In the genomic region with DNA sequence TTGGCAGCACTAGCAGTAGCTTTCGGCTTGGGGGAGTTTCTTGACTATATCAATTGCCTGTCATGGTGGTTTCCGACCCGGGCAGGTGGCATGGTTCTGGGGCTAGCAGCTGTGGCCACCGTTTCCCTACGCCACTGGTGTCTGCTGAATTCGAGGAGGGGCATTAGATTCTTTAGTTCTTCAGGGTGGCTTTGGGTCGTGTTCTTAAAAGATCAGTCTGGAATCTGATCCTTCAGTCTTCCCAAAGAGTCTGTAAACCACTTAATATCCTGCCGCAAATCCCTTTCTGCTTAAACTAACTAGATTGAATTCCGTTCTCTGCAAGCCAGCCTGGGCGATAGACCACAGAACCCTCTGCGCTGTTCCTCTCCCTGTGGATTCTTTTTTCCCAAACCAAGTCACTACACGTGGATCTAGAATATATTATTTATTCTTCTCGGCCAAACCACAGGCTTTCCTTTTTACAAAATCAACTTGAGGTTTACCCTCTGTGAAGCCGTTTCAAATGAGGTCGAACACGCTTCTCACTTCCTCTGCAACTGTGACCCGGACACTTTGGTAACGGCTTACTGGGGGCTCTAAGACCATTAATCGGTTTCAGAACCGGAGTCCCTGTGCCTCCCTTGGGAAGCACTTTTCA, we compare ENCODE assay signal across 8 cellular contexts. TPM values are rescaled to one million over a fixed set of nuclear protein-coding genes. Genes with fewer than 3 reads are reported as not detected.
DNase-seq lines count a peak whose midpoint lies in the region; ATAC-seq and TF ChIP-seq lines count a peak whose summit lies in the region.

No MANE protein-coding gene starts in this region.

- H3K9me3 ChIP-seq in right cardiac atrium (ENCODE audit: control insufficient read depth, low read length), result no peaks in the 10 kb centered on the region
- no peaks in the 10 kb centered on the region for H3K9me3 ChIP-seq in suprapubic skin

- H3K36me3 ChIP-seq in suprapubic skin, result no peaks in the 10 kb centered on the region

- WGBS in right cardiac atrium, result 62% methylated on average over 20 of the region's 20 CpGs
- WGBS in suprapubic skin, result 44% methylated on average over 20 of the region's 20 CpGs

- TF ChIP-seq CTCF in WTC11 (IDR thresholded peaks at IDR 0.05) (no peak), suprapubic skin (IDR thresholded peaks at IDR 0.05) (no peak)

- no peaks in the 10 kb centered on the region for H3K9me3 Mint-ChIP-seq in activated CD4-positive, alpha-beta T cell treated with anti-CD3 and anti-CD28 coated beads, Interleukin-2, amount 10 ng/mL, durations not matched to agents 7 days and 5 days
- no peaks in the 10 kb centered on the region; the same call in 1 of the 2 replicates for H3K9me3 Mint-ChIP-seq in WTC11

- H3K4me1 ChIP-seq in right cardiac atrium (ENCODE audit: control insufficient read depth, insufficient read depth, low read length), result no peaks in the 10 kb centered on the region
- H3K4me1 ChIP-seq in suprapubic skin, result peaks cover 14% of the 10 kb centered on the region

- H3K4me3 Mint-ChIP-seq in activated CD4-positive, alpha-beta T cell treated with anti-CD3 and anti-CD28 coated beads, Interleukin-2, amount 10 ng/mL, durations not matched to agents 7 days and 5 days, result peak overlapping the region; percentile 81
- H3K4me3 Mint-ChIP-seq in WTC11, result peak overlapping the region; percentile 69

- H3K27ac ChIP-seq in right cardiac atrium (ENCODE audit: low read length) (no peak overlapping the region), suprapubic skin (peak overlapping the region; percentile 74)

- in situ Hi-C loops in KBM-7 (cut with MboI; ENCODE audit: low pct_unique_long_range_greater_than_20kb, low sequenced_read_pairs), result no loop called here

- ATAC-seq in WTC11, result no peak
- ATAC-seq in right cardiac atrium, result peak; percentile 6 to 19
- ATAC-seq in HG03378 (IDR thresholded peaks at IDR 0.05; ENCODE audit: unreplicated experiment), result no peak
- ATAC-seq in GM21367 (IDR thresholded peaks at IDR 0.05; ENCODE audit: unreplicated experiment), result no peak

- intact Hi-C loops in right cardiac atrium (cut with DNase I), result no loop called here

- H3K27me3 Mint-ChIP-seq in activated CD4-positive, alpha-beta T cell treated with anti-CD3 and anti-CD28 coated beads, Interleukin-2, amount 10 ng/mL, durations not matched to agents 7 days and 5 days, result peaks cover 7% of the 10 kb centered on the region
- peaks cover 27% of the 10 kb centered on the region for H3K27me3 Mint-ChIP-seq in WTC11 (ENCODE audit: low read depth)

- no peak for TF ChIP-seq EP300 in suprapubic skin (IDR thresholded peaks at IDR 0.05)

- H3K27me3 ChIP-seq in right cardiac atrium (ENCODE audit: control insufficient read depth, insufficient read depth) (no peaks in the 10 kb centered on the region), suprapubic skin (no peaks in the 10 kb centered on the region)

- H3K4me1 Mint-ChIP-seq in activated CD4-positive, alpha-beta T cell treated with anti-CD3 and anti-CD28 coated beads, Interleukin-2, amount 10 ng/mL, durations not matched to agents 7 days and 5 days, result peaks cover 50% of the 10 kb centered on the region
- peaks cover 16% of the 10 kb centered on the region for H3K4me1 Mint-ChIP-seq in WTC11

- CTCF ChIA-PET in activated CD4-positive, alpha-beta T cell treated with anti-CD3 and anti-CD28 coated beads, Interleukin-2, amount 10 ng/mL, durations not matched to agents 7 days and 5 days (lab: Charles Lee), result interaction anchor here (0.9 to 1.6 kb wide), 3 partner anchors 17 to 30 kb away, joined by 3 to 9 read pairs (median 8); no protein-coding TSS in a partner anchor
- CTCF ChIA-PET in WTC11 (lab: Charles Lee), result interaction anchor here (0.6 to 1.4 kb wide), 20 partner anchors 9 to 1184 kb away, joined by 3 to 12 read pairs (median 4); no protein-coding TSS in a partner anchor

- H3K27ac Mint-ChIP-seq in activated CD4-positive, alpha-beta T cell treated with anti-CD3 and anti-CD28 coated beads, Interleukin-2, amount 10 ng/mL, durations not matched to agents 7 days and 5 days, result peak overlapping the region; percentile 95
- H3K27ac Mint-ChIP-seq in WTC11, result no peak overlapping the region

- POLR2A ChIA-PET in activated CD4-positive, alpha-beta T cell treated with anti-CD3 and anti-CD28 coated beads, Interleukin-2, amount 10 ng/mL, durations not matched to agents 7 days and 5 days (lab: Charles Lee), result no interaction called here
- POLR2A ChIA-PET in WTC11 (lab: Charles Lee), result no interaction called here

- H3K4me3 ChIP-seq in right cardiac atrium (ENCODE audit: low read length) (peak overlapping the region; percentile 62), suprapubic skin (peak overlapping the region; percentile 57)

- no peak for TF ChIP-seq POLR2A in suprapubic skin (IDR thresholded peaks at IDR 0.05)

- peak; percentile 30 for DNase-seq in activated CD4-positive, alpha-beta T cell treated with anti-CD3 and anti-CD28 coated beads, Interleukin-2, amount 10 ng/mL, durations not matched to agents 7 days and 5 days
- DNase-seq in activated CD4-positive, alpha-beta T cell treated with anti-CD3 and anti-CD28 coated beads, Interleukin-2, amount 50 U/mL, for 4 hours, result no peak
- DNase-seq in WTC11 (ENCODE audit: low spot score) (no peak), right cardiac atrium (no peak), suprapubic skin (ENCODE audit: low spot score in 2 of 2) (no peak), KBM-7 (no peak)

- peaks cover 6% of the 10 kb centered on the region for H3K36me3 Mint-ChIP-seq in activated CD4-positive, alpha-beta T cell treated with anti-CD3 and anti-CD28 coated beads, Interleukin-2, amount 10 ng/mL, durations not matched to agents 7 days and 5 days (ENCODE audit: low read depth)
- no peaks in the 10 kb centered on the region for H3K36me3 Mint-ChIP-seq in WTC11

TF ChIP-seq in WTC11, 78 proteins besides CTCF, POLR2A, EP300 and RAD21 (continues in another document):
- TF ChIP-seq ZNF138 (CRISPR knock-in tag; conservative IDR thresholded peaks at IDR 0.05) (no peak), RELA (CRISPR knock-in tag; IDR thresholded peaks at IDR 0.05; ENCODE audit: borderline replicate concordance) (no peak), ZNF416 (CRISPR knock-in tag; IDR thresholded peaks at IDR 0.05) (no peak), ZNF232 (CRISPR knock-in tag; IDR thresholded peaks at IDR 0.05) (no peak), ELF4 (CRISPR knock-in tag; IDR thresholded peaks at IDR 0.05; ENCODE audit: low read depth) (no peak), ZNF263 (CRISPR knock-in tag; IDR thresholded peaks at IDR 0.05; ENCODE audit: low read depth) (no peak), PRRX2 (CRISPR knock-in tag; IDR thresholded peaks at IDR 0.05) (no peak), JAZF1 (CRISPR knock-in tag; IDR thresholded peaks at IDR 0.05) (no peak), CBFB (CRISPR knock-in tag; IDR thresholded peaks at IDR 0.05; ENCODE audit: low read depth) (no peak)
- TF ChIP-seq, protein P1, sequence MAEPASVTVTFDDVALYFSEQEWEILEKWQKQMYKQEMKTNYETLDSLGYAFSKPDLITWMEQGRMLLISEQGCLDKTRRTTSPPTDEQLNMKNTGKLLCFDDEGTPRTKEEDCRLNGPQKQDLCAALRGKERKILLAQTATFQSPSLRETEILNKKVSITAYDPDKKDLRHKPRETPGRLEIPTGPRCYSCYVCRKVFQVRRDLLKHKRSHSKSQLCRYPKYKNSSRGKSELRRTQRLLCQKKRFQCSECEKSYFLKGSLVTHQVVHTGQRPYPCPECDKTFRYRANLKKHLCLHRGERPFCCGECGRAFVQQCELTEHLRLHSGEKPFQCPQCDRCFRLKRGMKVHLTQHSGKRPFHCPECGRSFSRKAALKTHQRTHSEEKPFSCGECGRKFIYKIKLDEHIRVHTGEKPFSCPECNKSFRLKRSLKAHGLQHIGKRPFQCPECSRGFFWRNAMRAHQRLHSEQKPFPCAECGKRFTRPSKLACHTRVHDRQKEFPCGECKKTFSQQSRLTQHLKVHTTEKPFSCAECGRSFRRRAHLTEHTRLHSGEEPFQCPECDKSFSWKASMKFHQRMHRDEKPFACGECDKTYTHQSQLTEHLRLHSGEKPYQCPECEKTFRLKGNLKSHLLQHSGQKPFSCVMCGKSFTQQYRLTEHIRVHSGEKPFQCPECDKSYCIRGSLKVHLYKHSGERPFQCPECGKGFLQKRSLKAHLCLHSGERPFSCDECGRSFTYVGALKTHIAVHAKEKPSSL (CRISPR knock-in tag; conservative IDR thresholded peaks at IDR 0.05), result no peak
- TF ChIP-seq, protein P2, sequence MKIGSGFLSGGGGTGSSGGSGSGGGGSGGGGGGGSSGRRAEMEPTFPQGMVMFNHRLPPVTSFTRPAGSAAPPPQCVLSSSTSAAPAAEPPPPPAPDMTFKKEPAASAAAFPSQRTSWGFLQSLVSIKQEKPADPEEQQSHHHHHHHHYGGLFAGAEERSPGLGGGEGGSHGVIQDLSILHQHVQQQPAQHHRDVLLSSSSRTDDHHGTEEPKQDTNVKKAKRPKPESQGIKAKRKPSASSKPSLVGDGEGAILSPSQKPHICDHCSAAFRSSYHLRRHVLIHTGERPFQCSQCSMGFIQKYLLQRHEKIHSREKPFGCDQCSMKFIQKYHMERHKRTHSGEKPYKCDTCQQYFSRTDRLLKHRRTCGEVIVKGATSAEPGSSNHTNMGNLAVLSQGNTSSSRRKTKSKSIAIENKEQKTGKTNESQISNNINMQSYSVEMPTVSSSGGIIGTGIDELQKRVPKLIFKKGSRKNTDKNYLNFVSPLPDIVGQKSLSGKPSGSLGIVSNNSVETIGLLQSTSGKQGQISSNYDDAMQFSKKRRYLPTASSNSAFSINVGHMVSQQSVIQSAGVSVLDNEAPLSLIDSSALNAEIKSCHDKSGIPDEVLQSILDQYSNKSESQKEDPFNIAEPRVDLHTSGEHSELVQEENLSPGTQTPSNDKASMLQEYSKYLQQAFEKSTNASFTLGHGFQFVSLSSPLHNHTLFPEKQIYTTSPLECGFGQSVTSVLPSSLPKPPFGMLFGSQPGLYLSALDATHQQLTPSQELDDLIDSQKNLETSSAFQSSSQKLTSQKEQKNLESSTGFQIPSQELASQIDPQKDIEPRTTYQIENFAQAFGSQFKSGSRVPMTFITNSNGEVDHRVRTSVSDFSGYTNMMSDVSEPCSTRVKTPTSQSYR (CRISPR knock-in tag; IDR thresholded peaks at IDR 0.05), result no peak
- TF ChIP-seq, protein P3, sequence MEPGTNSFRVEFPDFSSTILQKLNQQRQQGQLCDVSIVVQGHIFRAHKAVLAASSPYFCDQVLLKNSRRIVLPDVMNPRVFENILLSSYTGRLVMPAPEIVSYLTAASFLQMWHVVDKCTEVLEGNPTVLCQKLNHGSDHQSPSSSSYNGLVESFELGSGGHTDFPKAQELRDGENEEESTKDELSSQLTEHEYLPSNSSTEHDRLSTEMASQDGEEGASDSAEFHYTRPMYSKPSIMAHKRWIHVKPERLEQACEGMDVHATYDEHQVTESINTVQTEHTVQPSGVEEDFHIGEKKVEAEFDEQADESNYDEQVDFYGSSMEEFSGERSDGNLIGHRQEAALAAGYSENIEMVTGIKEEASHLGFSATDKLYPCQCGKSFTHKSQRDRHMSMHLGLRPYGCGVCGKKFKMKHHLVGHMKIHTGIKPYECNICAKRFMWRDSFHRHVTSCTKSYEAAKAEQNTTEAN (CRISPR knock-in tag; IDR thresholded peaks at IDR 0.05), result no peak

RNA-seq across cellular contexts. Expression of a gene that starts 55.4 kb away (rescaled TPM):
- total RNA-seq in activated CD4-positive, alpha-beta T cell treated with anti-CD3 and anti-CD28 coated beads, Interleukin-2, amount 10 ng/mL, durations not matched to agents 7 days and 5 days, result not detected
- total RNA-seq in WTC11 (2021) (6.1 to 10.7 TPM (median 7.2 TPM) in 3 replicates), right cardiac atrium (10 to 100 TPM; 15.1 to 25.0 (median 21.9) TPM), suprapubic skin (10 to 100 TPM; 14.5 to 35.8 (median 21.4) TPM)
- 7.2 TPM for polyA plus RNA-seq in right cardiac atrium

Comparison
In these comparisons a context has a peak if more than half of its experiments do, and no peak if none do; other contexts are left out.
1. ATAC-seq: peak in right cardiac atrium (2 of 2); none in WTC11 (single experiment), HG03378 (single experiment) and GM21367 (single experiment).